Comparison of ENCODE assay signal across 1 cellular context in the genomic region with DNA sequence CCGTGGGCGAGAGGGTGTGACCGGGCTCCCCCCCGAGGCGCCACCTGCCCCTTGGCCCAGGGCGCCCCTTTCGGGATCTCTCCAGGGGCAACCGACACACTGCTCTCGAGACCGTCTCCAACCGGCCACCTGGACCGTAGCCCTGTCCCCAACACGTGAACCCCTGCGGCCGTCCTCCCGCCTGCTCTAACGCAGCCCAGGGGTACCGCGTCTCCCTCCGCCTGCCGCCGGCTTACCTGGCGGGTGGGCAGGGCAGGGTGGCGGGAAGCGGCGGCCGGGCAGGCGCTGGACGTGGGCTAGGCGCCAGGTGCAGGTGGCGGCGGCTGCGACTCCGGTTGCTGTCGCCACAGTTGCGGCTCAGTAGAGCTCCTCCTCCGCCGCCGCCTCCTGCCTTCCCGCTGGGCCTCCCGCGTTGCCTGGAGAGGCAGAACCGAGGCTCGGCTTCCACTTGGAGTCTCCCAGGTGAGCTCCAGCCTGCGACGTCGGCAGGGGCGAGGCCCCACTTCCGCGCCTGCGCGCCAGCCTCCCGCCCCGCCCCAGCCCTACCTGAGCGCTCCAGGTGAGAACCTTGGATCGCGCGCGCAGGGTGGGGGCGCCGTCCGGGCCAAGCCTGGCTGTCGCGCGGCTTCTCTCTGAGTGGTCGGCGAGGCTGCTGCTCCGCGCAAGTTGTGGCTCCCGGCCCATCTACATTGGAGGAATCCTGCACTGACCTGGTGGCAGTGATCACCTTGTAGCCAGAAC.
TF ChIP-seq lines count a peak whose summit lies in the region.

A gene (minus strand): TSS at position 469 of the 741 bp plus-strand sequence. CDS start 23,547 bp downstream, outside the sequence.

TF ChIP-seq in WTC11, 78 proteins besides CTCF, POLR2A, EP300 and RAD21 (continued from another document and continues in another):
- TF ChIP-seq, protein P1, sequence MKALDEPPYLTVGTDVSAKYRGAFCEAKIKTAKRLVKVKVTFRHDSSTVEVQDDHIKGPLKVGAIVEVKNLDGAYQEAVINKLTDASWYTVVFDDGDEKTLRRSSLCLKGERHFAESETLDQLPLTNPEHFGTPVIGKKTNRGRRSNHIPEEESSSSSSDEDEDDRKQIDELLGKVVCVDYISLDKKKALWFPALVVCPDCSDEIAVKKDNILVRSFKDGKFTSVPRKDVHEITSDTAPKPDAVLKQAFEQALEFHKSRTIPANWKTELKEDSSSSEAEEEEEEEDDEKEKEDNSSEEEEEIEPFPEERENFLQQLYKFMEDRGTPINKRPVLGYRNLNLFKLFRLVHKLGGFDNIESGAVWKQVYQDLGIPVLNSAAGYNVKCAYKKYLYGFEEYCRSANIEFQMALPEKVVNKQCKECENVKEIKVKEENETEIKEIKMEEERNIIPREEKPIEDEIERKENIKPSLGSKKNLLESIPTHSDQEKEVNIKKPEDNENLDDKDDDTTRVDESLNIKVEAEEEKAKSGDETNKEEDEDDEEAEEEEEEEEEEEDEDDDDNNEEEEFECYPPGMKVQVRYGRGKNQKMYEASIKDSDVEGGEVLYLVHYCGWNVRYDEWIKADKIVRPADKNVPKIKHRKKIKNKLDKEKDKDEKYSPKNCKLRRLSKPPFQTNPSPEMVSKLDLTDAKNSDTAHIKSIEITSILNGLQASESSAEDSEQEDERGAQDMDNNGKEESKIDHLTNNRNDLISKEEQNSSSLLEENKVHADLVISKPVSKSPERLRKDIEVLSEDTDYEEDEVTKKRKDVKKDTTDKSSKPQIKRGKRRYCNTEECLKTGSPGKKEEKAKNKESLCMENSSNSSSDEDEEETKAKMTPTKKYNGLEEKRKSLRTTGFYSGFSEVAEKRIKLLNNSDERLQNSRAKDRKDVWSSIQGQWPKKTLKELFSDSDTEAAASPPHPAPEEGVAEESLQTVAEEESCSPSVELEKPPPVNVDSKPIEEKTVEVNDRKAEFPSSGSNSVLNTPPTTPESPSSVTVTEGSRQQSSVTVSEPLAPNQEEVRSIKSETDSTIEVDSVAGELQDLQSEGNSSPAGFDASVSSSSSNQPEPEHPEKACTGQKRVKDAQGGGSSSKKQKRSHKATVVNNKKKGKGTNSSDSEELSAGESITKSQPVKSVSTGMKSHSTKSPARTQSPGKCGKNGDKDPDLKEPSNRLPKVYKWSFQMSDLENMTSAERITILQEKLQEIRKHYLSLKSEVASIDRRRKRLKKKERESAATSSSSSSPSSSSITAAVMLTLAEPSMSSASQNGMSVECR (CRISPR knock-in tag; IDR thresholded peaks at IDR 0.05; ENCODE audit: borderline replicate concordance) = no peak
- TF ChIP-seq, protein P2, sequence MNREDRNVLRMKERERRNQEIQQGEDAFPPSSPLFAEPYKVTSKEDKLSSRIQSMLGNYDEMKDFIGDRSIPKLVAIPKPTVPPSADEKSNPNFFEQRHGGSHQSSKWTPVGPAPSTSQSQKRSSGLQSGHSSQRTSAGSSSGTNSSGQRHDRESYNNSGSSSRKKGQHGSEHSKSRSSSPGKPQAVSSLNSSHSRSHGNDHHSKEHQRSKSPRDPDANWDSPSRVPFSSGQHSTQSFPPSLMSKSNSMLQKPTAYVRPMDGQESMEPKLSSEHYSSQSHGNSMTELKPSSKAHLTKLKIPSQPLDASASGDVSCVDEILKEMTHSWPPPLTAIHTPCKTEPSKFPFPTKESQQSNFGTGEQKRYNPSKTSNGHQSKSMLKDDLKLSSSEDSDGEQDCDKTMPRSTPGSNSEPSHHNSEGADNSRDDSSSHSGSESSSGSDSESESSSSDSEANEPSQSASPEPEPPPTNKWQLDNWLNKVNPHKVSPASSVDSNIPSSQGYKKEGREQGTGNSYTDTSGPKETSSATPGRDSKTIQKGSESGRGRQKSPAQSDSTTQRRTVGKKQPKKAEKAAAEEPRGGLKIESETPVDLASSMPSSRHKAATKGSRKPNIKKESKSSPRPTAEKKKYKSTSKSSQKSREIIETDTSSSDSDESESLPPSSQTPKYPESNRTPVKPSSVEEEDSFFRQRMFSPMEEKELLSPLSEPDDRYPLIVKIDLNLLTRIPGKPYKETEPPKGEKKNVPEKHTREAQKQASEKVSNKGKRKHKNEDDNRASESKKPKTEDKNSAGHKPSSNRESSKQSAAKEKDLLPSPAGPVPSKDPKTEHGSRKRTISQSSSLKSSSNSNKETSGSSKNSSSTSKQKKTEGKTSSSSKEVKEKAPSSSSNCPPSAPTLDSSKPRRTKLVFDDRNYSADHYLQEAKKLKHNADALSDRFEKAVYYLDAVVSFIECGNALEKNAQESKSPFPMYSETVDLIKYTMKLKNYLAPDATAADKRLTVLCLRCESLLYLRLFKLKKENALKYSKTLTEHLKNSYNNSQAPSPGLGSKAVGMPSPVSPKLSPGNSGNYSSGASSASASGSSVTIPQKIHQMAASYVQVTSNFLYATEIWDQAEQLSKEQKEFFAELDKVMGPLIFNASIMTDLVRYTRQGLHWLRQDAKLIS (CRISPR knock-in tag; IDR thresholded peaks at IDR 0.05; ENCODE audit: borderline replicate concordance) = peak; percentile 94
- TF ChIP-seq ZNF396 (CRISPR knock-in tag; IDR thresholded peaks at IDR 0.05; ENCODE audit: borderline replicate concordance) (no peak), PRRX2 (CRISPR knock-in tag; IDR thresholded peaks at IDR 0.05) (no peak), NFATC4 (CRISPR knock-in tag; IDR thresholded peaks at IDR 0.05) (no peak), IRF2 (CRISPR knock-in tag; IDR thresholded peaks at IDR 0.05; ENCODE audit: borderline replicate concordance, low read depth) (no peak), HMGA2 (CRISPR knock-in tag; IDR thresholded peaks at IDR 0.05) (no peak), FOXP1 (CRISPR knock-in tag; IDR thresholded peaks at IDR 0.05; ENCODE audit: borderline replicate concordance) (peak; percentile 92), OVOL2 (CRISPR knock-in tag; IDR thresholded peaks at IDR 0.05; ENCODE audit: borderline replicate concordance) (no peak), SP1 (CRISPR knock-in tag; conservative IDR thresholded peaks at IDR 0.05) (peak; percentile 79), MXD4 (CRISPR knock-in tag; IDR thresholded peaks at IDR 0.05; ENCODE audit: borderline replicate concordance) (no peak), GRHL2 (CRISPR knock-in tag; IDR thresholded peaks at IDR 0.05; ENCODE audit: insufficient replicate concordance, severe bottlenecking) (no peak), ZNF416 (CRISPR knock-in tag; IDR thresholded peaks at IDR 0.05) (no peak), ZNF121 (CRISPR knock-in tag; IDR thresholded peaks at IDR 0.05) (no peak), ZNF219 (CRISPR knock-in tag; IDR thresholded peaks at IDR 0.05; ENCODE audit: borderline replicate concordance) (peak; percentile 69; the same call in 1 of the 2 replicates), TEAD1 (CRISPR knock-in tag; IDR thresholded peaks at IDR 0.05) (peak; percentile 12; the same call in 1 of the 2 replicates), ZNF317 (CRISPR knock-in tag; IDR thresholded peaks at IDR 0.05; ENCODE audit: borderline replicate concordance, low read depth) (peak; percentile 52; the same call in 1 of the 2 replicates), MYBL2 (CRISPR knock-in tag; IDR thresholded peaks at IDR 0.05) (peak; percentile 80), NFE2L1 (CRISPR knock-in tag; IDR thresholded peaks at IDR 0.05) (peak; percentile 83; the same call in 1 of the 2 replicates), GABPB1 (CRISPR knock-in tag; IDR thresholded peaks at IDR 0.05) (no peak), NR1H2 (CRISPR knock-in tag; IDR thresholded peaks at IDR 0.05) (0 out of 2 replicates have a peak, but pooled peaks have one; percentile 52), ZNF138 (CRISPR knock-in tag; conservative IDR thresholded peaks at IDR 0.05) (peak; percentile 81; the same call in 1 of the 2 replicates), CBFB (CRISPR knock-in tag; IDR thresholded peaks at IDR 0.05; ENCODE audit: low read depth) (no peak), SMAD3 (CRISPR knock-in tag; IDR thresholded peaks at IDR 0.05; ENCODE audit: borderline replicate concordance) (peak; percentile 94; the same call in 1 of the 2 replicates), ESRRA (CRISPR knock-in tag; IDR thresholded peaks at IDR 0.05; ENCODE audit: borderline replicate concordance) (no peak; the same call in 1 of the 2 replicates), SOX15 (CRISPR knock-in tag; IDR thresholded peaks at IDR 0.05) (no peak), FOXJ3 (CRISPR knock-in tag; IDR thresholded peaks at IDR 0.05; ENCODE audit: borderline replicate concordance) (no peak), ZNF263 (CRISPR knock-in tag; IDR thresholded peaks at IDR 0.05; ENCODE audit: low read depth) (0 out of 2 replicates have a peak, but pooled peaks have one; percentile 54)
- TF ChIP-seq, protein P3, sequence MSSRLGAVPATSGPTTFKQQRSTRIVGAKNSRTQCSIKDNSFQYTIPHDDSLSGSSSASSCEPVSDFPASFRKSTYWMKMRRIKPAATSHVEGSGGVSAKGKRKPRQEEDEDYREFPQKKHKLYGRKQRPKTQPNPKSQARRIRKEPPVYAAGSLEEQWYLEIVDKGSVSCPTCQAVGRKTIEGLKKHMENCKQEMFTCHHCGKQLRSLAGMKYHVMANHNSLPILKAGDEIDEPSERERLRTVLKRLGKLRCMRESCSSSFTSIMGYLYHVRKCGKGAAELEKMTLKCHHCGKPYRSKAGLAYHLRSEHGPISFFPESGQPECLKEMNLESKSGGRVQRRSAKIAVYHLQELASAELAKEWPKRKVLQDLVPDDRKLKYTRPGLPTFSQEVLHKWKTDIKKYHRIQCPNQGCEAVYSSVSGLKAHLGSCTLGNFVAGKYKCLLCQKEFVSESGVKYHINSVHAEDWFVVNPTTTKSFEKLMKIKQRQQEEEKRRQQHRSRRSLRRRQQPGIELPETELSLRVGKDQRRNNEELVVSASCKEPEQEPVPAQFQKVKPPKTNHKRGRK (CRISPR knock-in tag; IDR thresholded peaks at IDR 0.05; ENCODE audit: borderline replicate concordance) = no peak
- TF ChIP-seq, protein P4, sequence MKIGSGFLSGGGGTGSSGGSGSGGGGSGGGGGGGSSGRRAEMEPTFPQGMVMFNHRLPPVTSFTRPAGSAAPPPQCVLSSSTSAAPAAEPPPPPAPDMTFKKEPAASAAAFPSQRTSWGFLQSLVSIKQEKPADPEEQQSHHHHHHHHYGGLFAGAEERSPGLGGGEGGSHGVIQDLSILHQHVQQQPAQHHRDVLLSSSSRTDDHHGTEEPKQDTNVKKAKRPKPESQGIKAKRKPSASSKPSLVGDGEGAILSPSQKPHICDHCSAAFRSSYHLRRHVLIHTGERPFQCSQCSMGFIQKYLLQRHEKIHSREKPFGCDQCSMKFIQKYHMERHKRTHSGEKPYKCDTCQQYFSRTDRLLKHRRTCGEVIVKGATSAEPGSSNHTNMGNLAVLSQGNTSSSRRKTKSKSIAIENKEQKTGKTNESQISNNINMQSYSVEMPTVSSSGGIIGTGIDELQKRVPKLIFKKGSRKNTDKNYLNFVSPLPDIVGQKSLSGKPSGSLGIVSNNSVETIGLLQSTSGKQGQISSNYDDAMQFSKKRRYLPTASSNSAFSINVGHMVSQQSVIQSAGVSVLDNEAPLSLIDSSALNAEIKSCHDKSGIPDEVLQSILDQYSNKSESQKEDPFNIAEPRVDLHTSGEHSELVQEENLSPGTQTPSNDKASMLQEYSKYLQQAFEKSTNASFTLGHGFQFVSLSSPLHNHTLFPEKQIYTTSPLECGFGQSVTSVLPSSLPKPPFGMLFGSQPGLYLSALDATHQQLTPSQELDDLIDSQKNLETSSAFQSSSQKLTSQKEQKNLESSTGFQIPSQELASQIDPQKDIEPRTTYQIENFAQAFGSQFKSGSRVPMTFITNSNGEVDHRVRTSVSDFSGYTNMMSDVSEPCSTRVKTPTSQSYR (CRISPR knock-in tag; IDR thresholded peaks at IDR 0.05) = no peak
- TF ChIP-seq, protein P5, sequence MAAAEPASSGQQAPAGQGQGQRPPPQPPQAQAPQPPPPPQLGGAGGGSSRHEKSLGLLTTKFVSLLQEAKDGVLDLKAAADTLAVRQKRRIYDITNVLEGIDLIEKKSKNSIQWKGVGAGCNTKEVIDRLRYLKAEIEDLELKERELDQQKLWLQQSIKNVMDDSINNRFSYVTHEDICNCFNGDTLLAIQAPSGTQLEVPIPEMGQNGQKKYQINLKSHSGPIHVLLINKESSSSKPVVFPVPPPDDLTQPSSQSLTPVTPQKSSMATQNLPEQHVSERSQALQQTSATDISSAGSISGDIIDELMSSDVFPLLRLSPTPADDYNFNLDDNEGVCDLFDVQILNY (CRISPR knock-in tag; IDR thresholded peaks at IDR 0.05) = peak; percentile 94
- TF ChIP-seq, protein P6, sequence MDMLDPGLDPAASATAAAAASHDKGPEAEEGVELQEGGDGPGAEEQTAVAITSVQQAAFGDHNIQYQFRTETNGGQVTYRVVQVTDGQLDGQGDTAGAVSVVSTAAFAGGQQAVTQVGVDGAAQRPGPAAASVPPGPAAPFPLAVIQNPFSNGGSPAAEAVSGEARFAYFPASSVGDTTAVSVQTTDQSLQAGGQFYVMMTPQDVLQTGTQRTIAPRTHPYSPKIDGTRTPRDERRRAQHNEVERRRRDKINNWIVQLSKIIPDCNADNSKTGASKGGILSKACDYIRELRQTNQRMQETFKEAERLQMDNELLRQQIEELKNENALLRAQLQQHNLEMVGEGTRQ (CRISPR knock-in tag; IDR thresholded peaks at IDR 0.05) = 0 out of 2 replicates have a peak, but pooled peaks have one; percentile 21
- TF ChIP-seq, protein P7, sequence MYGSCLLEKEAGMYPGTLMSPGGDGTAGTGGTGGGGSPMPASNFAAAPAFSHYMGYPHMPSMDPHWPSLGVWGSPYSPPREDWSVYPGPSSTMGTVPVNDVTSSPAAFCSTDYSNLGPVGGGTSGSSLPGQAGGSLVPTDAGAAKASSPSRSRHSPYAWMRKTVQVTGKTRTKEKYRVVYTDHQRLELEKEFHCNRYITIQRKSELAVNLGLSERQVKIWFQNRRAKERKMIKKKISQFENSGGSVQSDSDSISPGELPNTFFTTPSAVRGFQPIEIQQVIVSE (CRISPR knock-in tag; IDR thresholded peaks at IDR 0.05; ENCODE audit: borderline replicate concordance) = no peak
- TF ChIP-seq, protein P8, sequence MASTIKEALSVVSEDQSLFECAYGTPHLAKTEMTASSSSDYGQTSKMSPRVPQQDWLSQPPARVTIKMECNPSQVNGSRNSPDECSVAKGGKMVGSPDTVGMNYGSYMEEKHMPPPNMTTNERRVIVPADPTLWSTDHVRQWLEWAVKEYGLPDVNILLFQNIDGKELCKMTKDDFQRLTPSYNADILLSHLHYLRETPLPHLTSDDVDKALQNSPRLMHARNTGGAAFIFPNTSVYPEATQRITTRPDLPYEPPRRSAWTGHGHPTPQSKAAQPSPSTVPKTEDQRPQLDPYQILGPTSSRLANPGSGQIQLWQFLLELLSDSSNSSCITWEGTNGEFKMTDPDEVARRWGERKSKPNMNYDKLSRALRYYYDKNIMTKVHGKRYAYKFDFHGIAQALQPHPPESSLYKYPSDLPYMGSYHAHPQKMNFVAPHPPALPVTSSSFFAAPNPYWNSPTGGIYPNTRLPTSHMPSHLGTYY (CRISPR knock-in tag; IDR thresholded peaks at IDR 0.05) = no peak
- TF ChIP-seq, protein P9, sequence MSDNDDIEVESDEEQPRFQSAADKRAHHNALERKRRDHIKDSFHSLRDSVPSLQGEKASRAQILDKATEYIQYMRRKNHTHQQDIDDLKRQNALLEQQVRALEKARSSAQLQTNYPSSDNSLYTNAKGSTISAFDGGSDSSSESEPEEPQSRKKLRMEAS (CRISPR knock-in tag; IDR thresholded peaks at IDR 0.05) = peak; percentile 81
- TF ChIP-seq, protein P10, sequence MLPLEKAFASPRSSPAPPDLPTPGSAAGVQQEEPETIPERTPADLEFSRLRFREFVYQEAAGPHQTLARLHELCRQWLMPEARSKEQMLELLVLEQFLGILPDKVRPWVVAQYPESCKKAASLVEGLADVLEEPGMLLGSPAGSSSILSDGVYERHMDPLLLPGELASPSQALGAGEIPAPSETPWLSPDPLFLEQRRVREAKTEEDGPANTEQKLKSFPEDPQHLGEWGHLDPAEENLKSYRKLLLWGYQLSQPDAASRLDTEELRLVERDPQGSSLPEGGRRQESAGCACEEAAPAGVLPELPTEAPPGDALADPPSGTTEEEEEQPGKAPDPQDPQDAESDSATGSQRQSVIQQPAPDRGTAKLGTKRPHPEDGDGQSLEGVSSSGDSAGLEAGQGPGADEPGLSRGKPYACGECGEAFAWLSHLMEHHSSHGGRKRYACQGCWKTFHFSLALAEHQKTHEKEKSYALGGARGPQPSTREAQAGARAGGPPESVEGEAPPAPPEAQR (CRISPR knock-in tag; IDR thresholded peaks at IDR 0.05) = no peak
